Comparison of ENCODE assay signal across 8 cellular contexts in the genomic region with DNA sequence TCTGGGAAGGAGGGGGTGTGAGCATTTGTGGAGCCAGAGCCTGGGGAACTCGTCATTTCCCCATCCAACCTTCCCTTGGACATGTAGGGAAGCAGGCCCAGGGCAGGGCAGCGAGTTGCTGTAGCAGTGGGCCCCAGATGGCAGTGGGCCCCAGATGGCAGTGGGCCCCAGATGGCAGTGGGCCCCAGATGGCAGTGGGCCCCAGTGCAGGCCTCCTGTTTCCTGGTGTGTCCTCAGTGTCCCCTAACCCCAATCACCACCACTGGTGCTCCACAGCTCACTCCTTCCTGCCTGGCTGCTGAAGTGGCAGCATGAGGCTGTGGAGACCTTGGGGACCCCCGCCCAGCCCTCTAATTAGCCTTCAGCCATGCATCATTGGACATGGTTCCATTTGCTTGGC. TPM values are rescaled to one million over a fixed set of nuclear protein-coding genes. Genes with fewer than 3 reads are reported as not detected.
"Had no signal": no experiment of that assay in that cellular context is flagged by ENCODE, and none has a peak within 500 bp of the region (broad histone marks: within the 10 kb centered on the region; RNA-seq: fewer than 3 reads in every experiment).

No MANE protein-coding gene starts in this region.

- DNase-seq: H9, HCEC 1CT, HFFc6, IMR-90, KG1 had no signal

- ATAC-seq: GM23338, K562 had no signal

- H3K4me2 ChIP-seq: GM23338 had no signal

- H3K4me3 ChIP-seq: GM23338, K562 had no signal

RNA-seq across cellular contexts. Expression of gene KCNJ12, which starts 4.5 kb away (rescaled TPM):
- total RNA-seq: HFFc6, HT-29 had no signal
